In the genomic region with DNA sequence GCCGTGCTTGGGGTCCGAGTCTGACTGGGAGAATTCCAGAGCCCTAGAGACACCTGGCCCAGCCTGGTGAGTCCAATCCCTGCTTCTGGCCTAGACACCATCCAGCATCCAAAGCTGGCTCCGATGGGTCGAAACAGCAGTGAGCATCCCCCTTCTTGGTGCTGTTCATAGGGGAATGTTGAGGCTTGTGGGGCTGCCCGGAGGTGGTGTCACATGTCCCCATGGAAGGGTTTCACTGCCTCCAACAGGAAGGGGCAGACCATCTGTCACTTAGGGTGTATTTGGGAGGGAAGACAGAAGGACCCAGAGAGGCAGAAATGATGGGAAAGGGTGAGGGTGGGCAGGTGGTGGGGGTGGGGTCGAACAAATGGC, we compare ENCODE assay signal across 10 cellular contexts. TPM values are rescaled to one million over a fixed set of nuclear protein-coding genes. Genes with fewer than 3 reads are reported as not detected.
DNase-seq lines count a peak whose midpoint lies in the region; ATAC-seq and TF ChIP-seq lines count a peak whose summit lies in the region.
"Had no signal": no experiment of that assay in that cellular context is flagged by ENCODE, and none has a peak within 500 bp of the region (broad histone marks: within the 10 kb centered on the region; RNA-seq: fewer than 3 reads in every experiment).

No MANE protein-coding gene starts in this region.

- no peak for DNase-seq in right atrium auricular region (ENCODE audit: low spot score)
- no peak for DNase-seq in Right ventricle myocardium superior
- DNase-seq in chondrocyte (ENCODE audit: low spot score), result no peak
- no peak for DNase-seq in natural killer cell treated with Interleukin-12 subunit alpha and Interleukin-12 subunit beta and Interleukin-15 and Interleukin-18, amount 100 ng/mL, for 72 hours (ENCODE audit: low spot score)
- no peak for DNase-seq in globus pallidus (ENCODE audit: low spot score)
- DNase-seq in NCI-H1694 (lab: John Stamatoyannopoulos, UW), result no peak
- DNase-seq in iPS-NIHi7 (ENCODE audit: extremely low spot score), result no peak
- DNase-seq: naive B cell, SHP77 treated with DMSO at 0.1 percent for 48 hours had no signal

- peaks cover 42% of the 10 kb centered on the region for H3K4me1 Mint-ChIP-seq in chondrocyte (ENCODE audit: low read depth)
- H3K4me1 Mint-ChIP-seq in natural killer cell treated with Interleukin-12 subunit alpha and Interleukin-12 subunit beta and Interleukin-15 and Interleukin-18, amount 100 ng/mL, for 72 hours (ENCODE audit: low read depth in 2 of 2), result peaks cover 22 to 37% of the 10 kb centered on the region in 2 donors

- peaks cover 0 to 54% of the 10 kb centered on the region in 2 donors for H3K4me1 ChIP-seq in right atrium auricular region

- peak overlapping the region; percentile 93 to 94 for H3K27ac ChIP-seq in right atrium auricular region

- ATAC-seq in Right ventricle myocardium superior (ENCODE audit: poor library complexity), result no peak
- ATAC-seq in natural killer cell treated with Interleukin-12 subunit alpha and Interleukin-12 subunit beta and Interleukin-15 and Interleukin-18, amount 100 ng/mL, for 72 hours, result no peak
- no peak for ATAC-seq in HG03378 (IDR thresholded peaks at IDR 0.05; ENCODE audit: unreplicated experiment)

- H3K27me3 ChIP-seq in right atrium auricular region, result no peaks in the 10 kb centered on the region

- no peak overlapping the region for H3K4me3 Mint-ChIP-seq in chondrocyte (ENCODE audit: unreplicated experiment)
- H3K4me3 Mint-ChIP-seq in natural killer cell treated with Interleukin-12 subunit alpha and Interleukin-12 subunit beta and Interleukin-15 and Interleukin-18, amount 100 ng/mL, for 72 hours, result no peak overlapping the region

- no peaks in the 10 kb centered on the region for H3K9me3 ChIP-seq in right atrium auricular region

- TF ChIP-seq CTCF in right atrium auricular region (IDR thresholded peaks at IDR 0.05), result no peak
- TF ChIP-seq CTCF in chondrocyte (IDR thresholded peaks at IDR 0.05), result no peak

- no peaks in the 10 kb centered on the region for H3K36me3 ChIP-seq in right atrium auricular region

- no peaks in the 10 kb centered on the region for H3K36me3 Mint-ChIP-seq in chondrocyte (ENCODE audit: low read depth)
- H3K36me3 Mint-ChIP-seq in natural killer cell treated with Interleukin-12 subunit alpha and Interleukin-12 subunit beta and Interleukin-15 and Interleukin-18, amount 100 ng/mL, for 72 hours, result no peaks in the 10 kb centered on the region
- H3K36me3 Mint-ChIP-seq: naive B cell had no signal

- intact Hi-C loops in Right ventricle myocardium superior (cut with DNase I), result no loop called here

- H3K9me3 Mint-ChIP-seq in chondrocyte (ENCODE audit: low read depth), result no peaks in the 10 kb centered on the region
- no peaks in the 10 kb centered on the region for H3K9me3 Mint-ChIP-seq in natural killer cell treated with Interleukin-12 subunit alpha and Interleukin-12 subunit beta and Interleukin-15 and Interleukin-18, amount 100 ng/mL, for 72 hours
- H3K9me3 Mint-ChIP-seq: naive B cell had no signal

- H3K4me3 ChIP-seq in right atrium auricular region, result no peak overlapping the region

- H3K27ac Mint-ChIP-seq in chondrocyte (ENCODE audit: unreplicated experiment), result peak overlapping the region; percentile 88
- H3K27ac Mint-ChIP-seq in natural killer cell treated with Interleukin-12 subunit alpha and Interleukin-12 subunit beta and Interleukin-15 and Interleukin-18, amount 100 ng/mL, for 72 hours, result peak overlapping the region; percentile 75 to 90

- H3K27me3 Mint-ChIP-seq in chondrocyte (ENCODE audit: low read depth), result no peaks in the 10 kb centered on the region
- H3K27me3 Mint-ChIP-seq in natural killer cell treated with Interleukin-12 subunit alpha and Interleukin-12 subunit beta and Interleukin-15 and Interleukin-18, amount 100 ng/mL, for 72 hours, result no peaks in the 10 kb centered on the region

RNA-seq across cellular contexts. Expression of gene C9orf50, which starts 13.9 kb away (rescaled TPM):
- total RNA-seq in right atrium auricular region (not detected), Right ventricle myocardium superior (not detected), chondrocyte (0.30 to 0.39 TPM (median 0.38 TPM) in 3 replicates)
- total RNA-seq in natural killer cell treated with Interleukin-12 subunit alpha and Interleukin-12 subunit beta and Interleukin-15 and Interleukin-18, amount 100 ng/mL, for 72 hours, result not detected

RNA-seq across cellular contexts. Expression of gene NTMT1, which starts 19.0 kb away (rescaled TPM):
- total RNA-seq in right atrium auricular region (10 to 100 TPM; 33.7 to 36.0 TPM), Right ventricle myocardium superior (66.7 TPM), chondrocyte (32.6 to 37.4 TPM (median 34.4 TPM) in 3 replicates)
- 10 to 100 TPM; 28.9 to 63.1 TPM for total RNA-seq in natural killer cell treated with Interleukin-12 subunit alpha and Interleukin-12 subunit beta and Interleukin-15 and Interleukin-18, amount 100 ng/mL, for 72 hours

RNA-seq across cellular contexts. Expression of gene ASB6, which starts 34.9 kb away (rescaled TPM):
- 10 to 100 TPM; 10.2 to 12.6 TPM for total RNA-seq in right atrium auricular region
- total RNA-seq in Right ventricle myocardium superior, result 7.9 TPM
- 17.4 to 18.1 TPM (median 17.7 TPM) in 3 replicates for total RNA-seq in chondrocyte
- total RNA-seq in natural killer cell treated with Interleukin-12 subunit alpha and Interleukin-12 subunit beta and Interleukin-15 and Interleukin-18, amount 100 ng/mL, for 72 hours, result 10 to 100 TPM; 31.0 to 42.5 TPM

RNA-seq across cellular contexts. Expression of gene PRRX2, which starts 58.4 kb away (rescaled TPM):
- total RNA-seq in right atrium auricular region (1 to 10 TPM; 1.1 to 6.9 TPM), Right ventricle myocardium superior (0.89 TPM), chondrocyte (4.9 to 5.7 TPM (median 5.0 TPM) in 3 replicates)
- not detected for total RNA-seq in natural killer cell treated with Interleukin-12 subunit alpha and Interleukin-12 subunit beta and Interleukin-15 and Interleukin-18, amount 100 ng/mL, for 72 hours
